Comparison of ENCODE assay signal across 1 cellular context in genomic region chr4:21569638-21570037, GRCh38.
A peak's percentile ranks its signal among the peaks of the same experiment; 100 is the strongest.
TF ChIP-seq lines count a peak whose summit lies in the region.

No MANE protein-coding gene starts in this region.

TF ChIP-seq in GM23338, 12 proteins besides CTCF, POLR2A, EP300 and RAD21 (continued from another document):
- peak; percentile 99 for TF ChIP-seq ZNF462 (CRISPR knock-in tag; IDR thresholded peaks at IDR 0.05)
- TF ChIP-seq EZH2phosphoT487 (IDR thresholded peaks at IDR 0.05; ENCODE audit: unreplicated experiment) = no peak
- no peak for TF ChIP-seq ETS1 (IDR thresholded peaks at IDR 0.05)
- no peak for TF ChIP-seq ZNF331 (CRISPR knock-in tag; IDR thresholded peaks at IDR 0.05; ENCODE audit: low read depth)
- TF ChIP-seq CREB1 (CRISPR knock-in tag; IDR thresholded peaks at IDR 0.05; ENCODE audit: low read depth) = no peak
- TF ChIP-seq ZNF114 (CRISPR knock-in tag; IDR thresholded peaks at IDR 0.05) = peak; percentile 82; the same call in 1 of the 2 replicates
- TF ChIP-seq EZH2 (IDR thresholded peaks at IDR 0.05; ENCODE audit: low read depth, unreplicated experiment) = no peak
- TF ChIP-seq POLR2AphosphoS5 (IDR thresholded peaks at IDR 0.05; ENCODE audit: low read depth) = no peak
- no peak for TF ChIP-seq STAT1 (IDR thresholded peaks at IDR 0.05; ENCODE audit: unreplicated experiment)
- TF ChIP-seq NANOG (IDR thresholded peaks at IDR 0.05; ENCODE audit: borderline replicate concordance) = no peak; the same call in 1 of the 2 replicates
